Comparison of ENCODE assay signal across 11 cellular contexts in the genomic region with DNA sequence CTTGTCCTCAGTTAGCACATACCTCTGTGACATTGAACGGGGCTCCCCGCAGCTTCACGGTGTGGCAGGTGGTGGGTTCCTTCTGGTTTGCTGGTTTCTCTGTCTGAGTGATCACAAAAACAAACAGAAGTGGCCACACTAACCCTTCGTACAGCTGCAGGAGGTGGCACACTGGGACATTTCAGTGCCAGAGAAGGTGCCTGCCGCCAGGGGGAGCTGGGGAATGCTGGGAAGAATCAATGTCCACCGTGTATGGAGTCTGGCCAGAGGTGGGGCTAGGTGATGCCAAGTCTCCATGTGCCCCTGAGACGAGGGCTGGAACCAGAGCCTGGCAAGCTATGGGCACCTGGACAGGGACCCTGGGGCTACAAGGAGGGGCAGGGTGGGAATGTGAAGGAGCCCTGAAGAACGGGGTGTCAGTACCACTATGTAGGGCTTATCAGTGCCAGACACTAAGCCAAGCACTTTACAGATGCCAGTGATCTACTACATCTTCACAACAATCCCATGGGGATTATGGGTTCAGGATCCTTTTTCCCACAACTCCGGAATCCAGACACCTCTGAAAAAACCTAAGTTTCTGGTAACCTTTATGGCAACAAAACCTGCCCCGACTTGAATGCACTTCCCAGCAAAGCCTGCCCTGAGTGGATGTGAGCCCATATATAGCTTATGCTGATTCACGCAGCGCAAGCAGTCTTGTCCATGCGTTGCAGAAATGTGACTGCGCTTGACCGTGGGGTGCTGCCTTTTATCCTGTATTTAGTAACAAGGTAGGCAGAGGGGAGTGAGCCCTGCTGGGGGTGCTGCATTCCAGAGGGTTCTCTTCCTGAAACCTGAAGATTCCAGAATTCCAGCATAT. TPM values are rescaled to one million over a fixed set of nuclear protein-coding genes. Genes with fewer than 3 reads are reported as not detected.
A peak's percentile ranks its signal among the peaks of the same experiment; 100 is the strongest.
DNase-seq lines count a peak whose midpoint lies in the region; ATAC-seq, FAIRE-seq and TF ChIP-seq lines count a peak whose summit lies in the region.
"Had no signal": no experiment of that assay in that cellular context is flagged by ENCODE, and none has a peak within 500 bp of the region (broad histone marks: within the 10 kb centered on the region; RNA-seq: fewer than 3 reads in every experiment).

No MANE protein-coding gene starts in this region.

- FAIRE-seq in D721Med (lab: Jason Lieb, UNC) (no peak), kidney (lab: Jason Lieb, UNC) (no peak)

- TF ChIP-seq CTCF in D721Med (IDR thresholded peaks at IDR 0.05; ENCODE audit: insufficient read depth, missing control alignments) (peak; percentile 27), VCaP (conservative IDR thresholded peaks at IDR 0.05) (peak; percentile 87), kidney (IDR thresholded peaks at IDR 0.05; ENCODE audit: borderline replicate concordance, extremely low read depth, insufficient read depth) (peak; percentile 29)

- H3K4me3 ChIP-seq in kidney (ENCODE audit: low read length in 2 of 2) = no peak overlapping the region

- no peak overlapping the region for H3K4me3 Mint-ChIP-seq in T-helper 17 cell
- H3K4me3 Mint-ChIP-seq: mesothelial cell of epicardium had no signal

- peaks cover 17% of the 10 kb centered on the region for H3K36me3 Mint-ChIP-seq in T-helper 17 cell (ENCODE audit: low read depth)

- no peak overlapping the region for H3K9ac ChIP-seq in kidney (ENCODE audit: low read length in 2 of 2)

- no peaks in the 10 kb centered on the region for H3K27me3 Mint-ChIP-seq in T-helper 17 cell

- peaks cover 8% of the 10 kb centered on the region for H3K4me1 Mint-ChIP-seq in T-helper 17 cell
- H3K4me1 Mint-ChIP-seq: mesothelial cell of epicardium had no signal

- H3K27ac ChIP-seq in VCaP = no peak overlapping the region
- H3K27ac ChIP-seq in kidney (ENCODE audit: low read depth in 2 of 2, low read length in 2 of 2) = no peak overlapping the region

- ATAC-seq in T-helper 17 cell = no peak

- H3K9me3 ChIP-seq in kidney (ENCODE audit: control insufficient read depth in 1 of 2, low read length in 2 of 2) (no peaks in the 10 kb centered on the region), T-helper 17 cell (ENCODE audit: control insufficient read depth, low read length, poor library complexity, severe bottlenecking) (no peaks in the 10 kb centered on the region)

- no peak overlapping the region for H3K27ac Mint-ChIP-seq in T-helper 17 cell
- H3K27ac Mint-ChIP-seq: mesothelial cell of epicardium had no signal

- intact Hi-C loops in kidney (cut with DNase I) = no loop called here

- H3K36me3 ChIP-seq in kidney (ENCODE audit: control insufficient read depth in 1 of 2, insufficient read depth in 2 of 2, low read length in 2 of 2) = peaks cover 40 to 46% of the 10 kb centered on the region in 2 donors

- no peaks in the 10 kb centered on the region for H3K4me1 ChIP-seq in kidney (ENCODE audit: control insufficient read depth in 1 of 2, insufficient read depth in 1 of 2, low read depth in 1 of 2, low read length in 2 of 2)

- DNase-seq in D721Med (ENCODE audit: insufficient read length, low spot score) (no peak), HT-29 (ENCODE audit: low spot score) (peak; percentile 69), kidney (no peak), T-helper 17 cell (no peak), NCI-H146 (lab: John Stamatoyannopoulos, UW) (no peak)
- no peak for DNase-seq in activated CD4-positive, CD25-positive, alpha-beta regulatory T cell treated with anti-CD3 and anti-CD28 coated beads, Interleukin-2, amount 50 U/mL, for 72 hours
- DNase-seq in activated T-cell treated with anti-CD3 and anti-CD28 coated beads, Interleukin-2, amount 50 U/mL, for 1 hour = no peak
- DNase-seq: activated gamma-delta T cell, NCI-H1436 treated with DMSO at 0.1 percent for 48 hours had no signal

RNA-seq across cellular contexts. Expression of a gene that starts 10.8 kb away (rescaled TPM):
- total RNA-seq in HT-29 (2014; rRNA removed; shearing (Covaris generic)) = 40.2 and 46.0 TPM in 2 replicates
- total RNA-seq in kidney (34.7 TPM), T-helper 17 cell (10 to 100 TPM; 52.9 to 63.0 TPM)
- polyA plus RNA-seq in kidney (ENCODE audit: insufficient read depth, low read depth, low replicate concordance) = 12.3 TPM

Comparison
In these comparisons a context has a peak if more than half of its experiments do, and no peak if none do; other contexts are left out.
1. CTCF ChIP-seq: peak in every context shown above with its lines; median percentile 87 in VCaP; 29 in kidney; 27 in D721Med.